Comparison of ENCODE assay signal across 9 cellular contexts in genomic region chr2:164826293-164827243, GRCh38.
DNase-seq lines count a peak whose midpoint lies in the region; ATAC-seq lines count a peak whose summit lies in the region.
"Had no signal": no experiment of that assay in that cellular context is flagged by ENCODE, and none has a peak within 500 bp of the region (broad histone marks: within the 10 kb centered on the region; RNA-seq: fewer than 3 reads in every experiment).

No MANE protein-coding gene starts in this region.

- H3K36me3 ChIP-seq in mucosa of stomach (ENCODE audit: control insufficient read depth, insufficient read depth, low read length): no peaks in the 10 kb centered on the region
- H3K36me3 ChIP-seq: WERI-Rb-1 had no signal

- H3K4me3 ChIP-seq in mucosa of stomach (ENCODE audit: low read length): no peak overlapping the region

- DNase-seq in COLO829 (ENCODE audit: low spot score): peak; percentile 36
- DNase-seq in NCI-H2029 treated with DMSO at 0.1 percent for 48 hours (lab: John Stamatoyannopoulos, UW): peak; percentile 35
- DNase-seq in AML-193 (lab: John Stamatoyannopoulos, UW): no peak
- DNase-seq in activated CD4-positive, alpha-beta T cell treated with anti-CD3 and anti-CD28 coated beads, Interleukin-2, amount 50 U/mL, for 1 hour: no peak
- no peak for DNase-seq in DMS114 treated with DMSO at 0.1 percent for 48 hours (lab: John Stamatoyannopoulos, UW; ENCODE audit: unreplicated experiment)
- DNase-seq: WERI-Rb-1 had no signal

- H3K9ac ChIP-seq in mucosa of stomach (ENCODE audit: low read length): peak overlapping the region; percentile 42

- peak overlapping the region; percentile 19 for H3K27ac ChIP-seq in cingulate gyrus (ENCODE audit: low read depth, low read length)
- H3K27ac ChIP-seq: WERI-Rb-1 had no signal

- H3K9me3 ChIP-seq in mucosa of stomach (ENCODE audit: control insufficient read depth, low read length): no peaks in the 10 kb centered on the region

- ATAC-seq in GM21786 (IDR thresholded peaks at IDR 0.05; ENCODE audit: unreplicated experiment): no peak

- no peaks in the 10 kb centered on the region for H3K27me3 ChIP-seq in mucosa of stomach (ENCODE audit: control insufficient read depth, insufficient read depth, low read length)

- peaks cover 14% of the 10 kb centered on the region for H3K4me1 ChIP-seq in mucosa of stomach (ENCODE audit: control insufficient read depth, insufficient read depth, low read length)

Comparison
In these comparisons a context has a peak if more than half of its experiments do, and no peak if none do; other contexts are left out.
1. DNase-seq: peak in COLO829 (single experiment) and NCI-H2029 treated with DMSO at 0.1 percent for 48 hours (single experiment); none in AML-193 (0 of 2), activated CD4-positive, alpha-beta T cell treated with anti-CD3 and anti-CD28 coated beads, Interleukin-2, amount 50 U/mL, for 1 hour (single experiment) and DMS114 treated with DMSO at 0.1 percent for 48 hours (single experiment).